1 cellular context compared by ENCODE assay signal in genomic region chr5:139474815-139475791, GRCh38.
TF ChIP-seq lines count a peak whose summit lies in the region.

No MANE protein-coding gene starts in this region.

TF ChIP-seq in A549, 52 proteins besides CTCF, POLR2A, EP300 and RAD21 (continued from another document):
- no peak for TF ChIP-seq PBX3 (IDR thresholded peaks at IDR 0.05)
